ENCODE assay signal across 11 cellular contexts in the genomic region with DNA sequence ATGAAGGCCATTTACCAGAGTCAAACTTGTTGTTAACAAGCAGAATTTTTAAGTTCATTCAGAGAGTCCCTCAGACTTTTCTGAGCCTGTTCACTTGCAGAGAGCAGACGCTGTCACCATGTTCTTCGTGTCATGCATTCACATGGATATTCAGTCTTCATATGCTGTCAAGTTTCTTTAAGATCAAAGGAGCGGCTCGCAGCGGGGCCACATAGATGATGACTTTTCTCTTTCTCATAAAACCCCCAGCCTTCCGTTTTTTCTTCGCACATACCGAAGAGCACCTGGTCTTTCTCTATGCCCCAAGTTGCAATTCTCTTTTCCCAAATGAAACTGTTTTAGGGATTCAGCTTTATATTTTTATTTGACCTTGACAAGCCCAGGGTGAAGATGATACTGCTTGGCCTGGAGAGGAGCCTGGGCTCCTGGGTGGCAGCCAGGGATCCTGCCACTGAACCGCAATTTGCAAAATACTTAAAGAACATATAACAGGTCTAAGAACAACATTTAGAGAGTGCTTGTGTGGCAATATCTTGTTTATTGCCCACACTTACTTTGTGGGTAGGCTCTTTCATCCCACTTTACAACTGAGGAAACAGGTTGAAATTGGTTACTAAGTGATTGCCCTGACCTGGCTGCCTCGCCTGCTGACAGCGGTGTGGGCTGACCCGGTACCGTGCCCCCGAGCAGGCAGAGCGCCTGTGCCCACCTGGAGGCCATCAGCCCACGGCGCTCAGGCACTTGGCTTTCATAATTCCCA. TPM values are rescaled to one million over a fixed set of nuclear protein-coding genes. Genes with fewer than 3 reads are reported as not detected.
DNase-seq lines count a peak whose midpoint lies in the region; ATAC-seq and TF ChIP-seq lines count a peak whose summit lies in the region.
"Had no signal": no experiment of that assay in that cellular context is flagged by ENCODE, and none has a peak within 500 bp of the region (broad histone marks: within the 10 kb centered on the region; RNA-seq: fewer than 3 reads in every experiment).

No MANE protein-coding gene starts in this region.

- peak; percentile 48 for DNase-seq in DMS79 treated with DMSO at 0.1 percent for 48 hours (lab: John Stamatoyannopoulos, UW)
- no peak for DNase-seq in RWPE1 (ENCODE audit: low spot score)
- DNase-seq in glutamatergic neuron, result no peak
- peak; percentile 35 for DNase-seq in renal cortical epithelial cell (ENCODE audit: low read depth)
- DNase-seq in dedifferentiated amniotic fluid mesenchymal stem cell (ENCODE audit: extremely low spot score), result no peak
- no peak for DNase-seq in foreskin fibroblast
- DNase-seq in stimulated activated CD4-positive, alpha-beta T cell treated with anti-CD3 and anti-CD28 coated beads, Interleukin-4, amount 100 ng/mL, for 24 hours, result no peak
- DNase-seq: activated CD4-positive, CD25-positive, alpha-beta regulatory T cell; activated naive CD4-positive, alpha-beta T cell treated with anti-CD3 and anti-CD28 coated beads, Interleukin-2, amount 50 U/mL, for 16 hours; NCI-H187 treated with DMSO at 0.1 percent for 48 hours had no signal

- TF ChIP-seq CTCF in RWPE1 (conservative IDR thresholded peaks at IDR 0.05; ENCODE audit: low read depth), result no peak
- no peak for TF ChIP-seq CTCF in glutamatergic neuron (IDR thresholded peaks at IDR 0.05; ENCODE audit: partially characterized antibody, unreplicated experiment)
- no peak for TF ChIP-seq CTCF in foreskin fibroblast (IDR thresholded peaks at IDR 0.05; ENCODE audit: low read depth, low read length)

- H3K4me3 ChIP-seq in foreskin fibroblast (ENCODE audit: low read depth in 1 of 2, low read length in 2 of 2), result no peak overlapping the region

- peaks cover 41% of the 10 kb centered on the region for H3K4me1 Mint-ChIP-seq in glutamatergic neuron (ENCODE audit: low read depth, unreplicated experiment)

- CTCF ChIA-PET in RWPE1 (lab: Yijun Ruan, JAX), result no interaction called here

- no peak for ATAC-seq in HG03460 (IDR thresholded peaks at IDR 0.05; ENCODE audit: unreplicated experiment)

- H3K4me3 Mint-ChIP-seq in glutamatergic neuron (ENCODE audit: unreplicated experiment), result peak overlapping the region; percentile 58

- peaks cover 19% of the 10 kb centered on the region for H3K36me3 Mint-ChIP-seq in glutamatergic neuron (ENCODE audit: unreplicated experiment)

- H3K9me3 Mint-ChIP-seq in glutamatergic neuron (ENCODE audit: unreplicated experiment), result peaks cover 8% of the 10 kb centered on the region

- no peaks in the 10 kb centered on the region for H3K27me3 Mint-ChIP-seq in glutamatergic neuron (ENCODE audit: unreplicated experiment)

- H3K27ac Mint-ChIP-seq in glutamatergic neuron (ENCODE audit: unreplicated experiment), result peak overlapping the region; percentile 67

- H3K27ac ChIP-seq in RWPE1, result peak overlapping the region; percentile 22

- POLR2A ChIA-PET in RWPE1 (lab: Yijun Ruan, JAX; ENCODE audit: low non-redundant PET), result interaction anchor here (0.6 kb wide), 1 partner anchor 57 kb away, joined by 7 read pairs; no protein-coding TSS in a partner anchor

RNA-seq across cellular contexts. Expression of a gene that starts 22.9 kb away (rescaled TPM):
- total RNA-seq in glutamatergic neuron (ENCODE audit: unreplicated experiment), result 104 TPM
- 49.1 and 112 TPM in 2 replicates for total RNA-seq in renal cortical epithelial cell

Comparison
In these comparisons a context has a peak if more than half of its experiments do, and no peak if none do; other contexts are left out.
1. DNase-seq: peak in DMS79 treated with DMSO at 0.1 percent for 48 hours (single experiment) and renal cortical epithelial cell (single experiment); none in RWPE1 (single experiment), glutamatergic neuron (single experiment), dedifferentiated amniotic fluid mesenchymal stem cell (single experiment), foreskin fibroblast (0 of 2) and stimulated activated CD4-positive, alpha-beta T cell treated with anti-CD3 and anti-CD28 coated beads, Interleukin-4, amount 100 ng/mL, for 24 hours (single experiment).